ENCODE assay signal across 8 cellular contexts in the genomic region with DNA sequence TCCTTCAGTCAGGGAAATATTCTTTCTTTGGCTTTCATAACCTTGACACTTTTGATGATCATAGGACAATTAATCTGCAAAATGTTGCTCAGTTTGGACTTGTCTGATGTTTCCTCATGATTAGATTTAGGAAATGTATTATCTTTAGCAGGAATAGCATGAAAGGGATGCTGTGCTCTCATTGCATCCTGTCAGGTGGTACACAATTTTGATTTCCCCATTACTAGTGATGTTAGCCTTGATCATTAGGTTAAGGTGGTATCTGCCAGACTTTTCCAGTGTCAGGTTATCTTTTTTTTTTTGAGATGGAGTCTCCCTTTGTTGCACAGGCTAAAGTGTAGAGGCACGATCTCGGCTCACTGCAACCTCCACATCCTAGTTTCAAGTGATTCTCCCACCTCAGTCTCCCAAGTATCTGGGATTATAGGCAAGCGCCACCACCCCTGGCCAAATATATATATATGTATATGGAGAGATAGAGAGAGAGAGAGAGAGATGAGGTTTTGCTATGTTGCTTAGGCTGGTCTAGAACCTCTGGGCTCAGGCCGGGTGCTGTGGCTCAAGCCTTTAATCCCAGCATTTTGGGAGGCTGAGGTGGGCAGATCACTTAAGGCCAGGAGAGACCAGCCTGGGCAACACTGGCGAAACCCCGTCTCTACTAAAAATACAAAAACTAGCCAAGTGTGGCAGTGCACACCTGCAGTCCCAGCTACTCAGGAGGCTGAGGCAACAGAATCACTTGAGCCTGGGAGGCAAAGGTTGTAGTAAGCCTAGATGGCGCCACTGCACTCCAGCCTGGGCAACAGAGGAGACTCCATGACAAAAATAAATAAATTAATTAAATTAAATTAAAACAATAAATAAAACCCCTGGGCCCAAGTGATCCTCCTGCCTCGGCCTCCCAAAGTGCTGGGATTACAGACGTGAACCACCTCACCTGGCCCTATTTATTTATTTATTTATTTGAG. TPM values are rescaled to one million over a fixed set of nuclear protein-coding genes. Genes with fewer than 3 reads are reported as not detected.
DNase-seq lines count a peak whose midpoint lies in the region; ATAC-seq and TF ChIP-seq lines count a peak whose summit lies in the region.

No MANE protein-coding gene starts in this region.

- H3K4me3 ChIP-seq in Peyer's patch (no peak overlapping the region), retinal pigment epithelial cell (ENCODE audit: low read length) (no peak overlapping the region)

- H3K4me1 ChIP-seq in Peyer's patch, result no peaks in the 10 kb centered on the region

- no peaks in the 10 kb centered on the region for H3K9me3 ChIP-seq in Peyer's patch

- H3K27me3 ChIP-seq in Peyer's patch, result no peaks in the 10 kb centered on the region

- no peaks in the 10 kb centered on the region for H3K36me3 ChIP-seq in Peyer's patch

- peak; percentile 53 to 85 (median 59) for DNase-seq in Peyer's patch
- peak; percentile 15 for DNase-seq in central memory CD4-positive, alpha-beta T cell
- DNase-seq in retinal pigment epithelial cell (ENCODE audit: low read depth), result no peak
- no peak for DNase-seq in foreskin melanocyte
- no peak for DNase-seq in NCI-H2081 (lab: John Stamatoyannopoulos, UW)
- DNase-seq in NCI-H446 treated with DMSO at 0.1 percent for 48 hours (lab: John Stamatoyannopoulos, UW), result no peak

- TF ChIP-seq CTCF in GM12873 (IDR thresholded peaks at IDR 0.05; ENCODE audit: insufficient read depth, low read depth, low read length, missing control alignments) (peak; percentile 59), Peyer's patch (IDR thresholded peaks at IDR 0.05) (peak in 4 of 6 experiments; percentile 36 to 54 (median 49)), retinal pigment epithelial cell (conservative IDR thresholded peaks at IDR 0.05; ENCODE audit: low read depth, low read length) (peak; percentile 62)

- no peak for TF ChIP-seq POLR2A in Peyer's patch (IDR thresholded peaks at IDR 0.05)

- H3K27ac ChIP-seq in Peyer's patch, result no peak overlapping the region

- no peak for ATAC-seq in GM18858 (IDR thresholded peaks at IDR 0.05; ENCODE audit: unreplicated experiment)

RNA-seq across cellular contexts. Expression of a gene that starts 15.8 kb away (rescaled TPM):
- total RNA-seq in Peyer's patch, result 10 to 100 TPM; 16.3 to 94.9 (median 35.9) TPM

RNA-seq across cellular contexts. Expression of a gene that starts 19.8 kb away (rescaled TPM):
- total RNA-seq in Peyer's patch, result 100 to 1,000 TPM; 121 to 251 (median 204) TPM

RNA-seq across cellular contexts. Expression of a gene that starts 50.6 kb away (rescaled TPM):
- 100 to 1,000 TPM; 178 to 219 (median 191) TPM for total RNA-seq in Peyer's patch

Comparison
In these comparisons a context has a peak if more than half of its experiments do, and no peak if none do; other contexts are left out.
1. DNase-seq: peak in Peyer's patch (3 of 3) and central memory CD4-positive, alpha-beta T cell (single experiment); none in retinal pigment epithelial cell (single experiment), foreskin melanocyte (single experiment), NCI-H2081 (0 of 2) and NCI-H446 treated with DMSO at 0.1 percent for 48 hours (single experiment).
2. Peak in every context shown above with its lines, with median percentiles within 50 percentile points of each other: CTCF ChIP-seq.